Comparison of ENCODE assay signal across 19 cellular contexts in genomic region chr13:42078113-42078769, GRCh38. TPM values are rescaled to one million over a fixed set of nuclear protein-coding genes. Genes with fewer than 3 reads are reported as not detected.
DNase-seq lines count a peak whose midpoint lies in the region; ATAC-seq and TF ChIP-seq lines count a peak whose summit lies in the region.
"Had no signal": no experiment of that assay in that cellular context is flagged by ENCODE, and none has a peak within 500 bp of the region (broad histone marks: within the 10 kb centered on the region; RNA-seq: fewer than 3 reads in every experiment).

No MANE protein-coding gene starts in this region.

- H3K4me3 ChIP-seq in testis (no peak overlapping the region), prostate gland (no peak overlapping the region)
- H3K4me3 ChIP-seq: K562, thyroid gland had no signal

- TF ChIP-seq POLR2A in testis (IDR thresholded peaks at IDR 0.05) (no peak), prostate gland (IDR thresholded peaks at IDR 0.05) (no peak)

- TF ChIP-seq CTCF in testis (IDR thresholded peaks at IDR 0.05) (no peak), prostate gland (IDR thresholded peaks at IDR 0.05) (no peak), GM20000 (IDR thresholded peaks at IDR 0.05; ENCODE audit: extremely low read depth, missing control alignments) (no peak)

- H3K4me1 ChIP-seq in testis, result no peaks in the 10 kb centered on the region
- H3K4me1 ChIP-seq in prostate gland (replicated peaks), result no peaks in the 10 kb centered on the region
- H3K4me1 ChIP-seq: thyroid gland had no signal

- no peak overlapping the region for H3K27ac ChIP-seq in testis
- no peak overlapping the region for H3K27ac ChIP-seq in prostate gland
- H3K27ac ChIP-seq: thyroid gland had no signal

- H3K36me3 ChIP-seq in testis (ENCODE audit: low read depth, missing control alignments) (no peaks in the 10 kb centered on the region), prostate gland (no peaks in the 10 kb centered on the region)
- H3K36me3 ChIP-seq: thyroid gland had no signal

- H3K27me3 ChIP-seq in testis (no peaks in the 10 kb centered on the region), prostate gland (replicated peaks; ENCODE audit: insufficient read depth) (no peaks in the 10 kb centered on the region)
- H3K27me3 ChIP-seq: thyroid gland had no signal

- intact Hi-C loops in left colon (cut with DNase I, micrococcal nuclease), result no loop called here
- intact Hi-C loops in testis (cut with DNase I; ENCODE audit: low total_unique reads), result no loop called here
- intact Hi-C loops in prostate gland (cut with DNase I), result no loop called here

- no peaks in the 10 kb centered on the region for H3K9me3 ChIP-seq in testis
- no peaks in the 10 kb centered on the region for H3K9me3 ChIP-seq in prostate gland
- H3K9me3 ChIP-seq: thyroid gland had no signal

- WGBS in testis, 2 donors, result 85 to 90% methylated on average over 5 of the region's 5 CpGs
- WGBS in prostate gland, result 89% methylated on average over 5 of the region's 5 CpGs

- peak; percentile 62 for ATAC-seq in left colon
- ATAC-seq: K562 had no signal

- DNase-seq in NCI-H82 (lab: John Stamatoyannopoulos, UW) (peak; percentile 19), NCI-H82 treated with DMSO at 0.1 percent for 48 hours (lab: John Stamatoyannopoulos, UW; ENCODE audit: unreplicated experiment) (no peak), RPMI7951 (ENCODE audit: low read depth) (peak; percentile 5), left colon (peak in 1 of 2 donors; percentile 27), testis (peak; percentile 21), prostate gland (ENCODE audit: low spot score) (no peak), GM20000 (ENCODE audit: low spot score) (no peak), mucosa of gallbladder (ENCODE audit: low spot score) (no peak)
- DNase-seq: 8988T; activated CD4-positive, alpha-beta T cell treated with anti-CD3 and anti-CD28 coated beads, Interleukin-2, amount 50 U/mL, for 1 hour; activated T-cell treated with anti-CD3 and anti-CD28 coated beads, Interleukin-2, amount 50 U/mL, for 48 hours; CD4-positive, alpha-beta memory T cell; naive B cell; NCI-H1436; NCI-H446; stimulated activated CD8-positive, alpha-beta memory T cell treated with anti-CD3 and anti-CD28 coated beads, Interleukin-4, amount 100 ng/mL, for 48 hours; T-helper 2 cell; thyroid gland had no signal

RNA-seq across cellular contexts. Expression of gene DGKH, which starts 29.8 kb away (rescaled TPM):
- total RNA-seq in RPMI7951 (2014; rRNA removed; shearing (Covaris generic)), result 3.6 and 4.4 TPM in 2 replicates
- total RNA-seq in left colon (10 to 100 TPM; 16.8 to 22.3 TPM), testis (10 to 100 TPM in 1 of 2 donors, 1 to 10 TPM in 1; 6.3 to 11.5 TPM), prostate gland (1 to 10 TPM; 4.6 to 8.9 TPM), mucosa of gallbladder (16.8 TPM)
- 9.8 TPM for polyA plus RNA-seq in testis (ENCODE audit: insufficient read depth, low read depth, low replicate concordance)

Comparison
In these comparisons a context has a peak if more than half of its experiments do, and no peak if none do; other contexts are left out.
1. DNase-seq: peak in NCI-H82 (single experiment), RPMI7951 (single experiment) and testis (single experiment); none in NCI-H82 treated with DMSO at 0.1 percent for 48 hours (single experiment), prostate gland (single experiment), GM20000 (single experiment) and mucosa of gallbladder (single experiment).